ENCODE assay signal across 8 cellular contexts in the genomic region with DNA sequence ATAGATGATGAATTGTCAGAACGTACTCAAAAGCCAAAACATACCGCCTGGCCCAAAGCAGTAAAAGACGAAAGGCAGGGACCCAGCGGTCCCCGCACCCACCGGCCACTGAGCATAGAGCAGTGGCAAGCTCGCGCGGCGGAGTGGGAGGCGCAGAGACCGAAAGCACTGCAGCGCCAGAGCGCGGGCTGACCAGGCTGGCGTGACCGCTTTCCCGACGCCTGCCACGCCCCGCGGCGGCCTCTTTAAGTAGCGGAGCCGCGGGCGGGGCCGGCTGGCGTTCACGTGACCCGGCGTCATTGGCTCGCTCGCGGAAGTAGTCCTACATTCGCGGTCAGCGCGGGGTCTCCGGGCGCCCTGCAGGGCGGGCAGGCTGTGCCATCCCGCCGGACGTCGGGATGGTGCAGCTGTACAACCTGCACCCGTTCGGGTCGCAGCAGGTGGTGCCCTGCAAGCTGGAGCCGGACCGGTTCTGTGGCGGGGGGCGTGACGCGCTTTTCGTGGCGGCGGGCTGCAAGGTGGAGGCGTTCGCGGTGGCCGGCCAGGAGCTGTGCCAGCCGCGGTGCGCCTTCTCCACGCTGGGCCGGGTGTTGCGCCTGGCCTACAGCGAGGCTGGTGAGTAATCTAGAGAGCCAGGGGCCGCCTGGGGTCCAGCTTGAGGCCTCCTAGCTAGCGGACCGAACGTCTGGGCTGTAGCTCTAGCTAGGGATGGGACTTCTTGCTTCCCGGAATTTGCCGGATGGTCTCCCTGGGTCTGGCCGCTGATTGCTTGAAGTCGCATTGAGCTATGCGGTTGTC. TPM values are rescaled to one million over a fixed set of nuclear protein-coding genes. Genes with fewer than 3 reads are reported as not detected.
DNase-seq lines count a peak whose midpoint lies in the region; TF ChIP-seq lines count a peak whose summit lies in the region.

A gene with protein sequence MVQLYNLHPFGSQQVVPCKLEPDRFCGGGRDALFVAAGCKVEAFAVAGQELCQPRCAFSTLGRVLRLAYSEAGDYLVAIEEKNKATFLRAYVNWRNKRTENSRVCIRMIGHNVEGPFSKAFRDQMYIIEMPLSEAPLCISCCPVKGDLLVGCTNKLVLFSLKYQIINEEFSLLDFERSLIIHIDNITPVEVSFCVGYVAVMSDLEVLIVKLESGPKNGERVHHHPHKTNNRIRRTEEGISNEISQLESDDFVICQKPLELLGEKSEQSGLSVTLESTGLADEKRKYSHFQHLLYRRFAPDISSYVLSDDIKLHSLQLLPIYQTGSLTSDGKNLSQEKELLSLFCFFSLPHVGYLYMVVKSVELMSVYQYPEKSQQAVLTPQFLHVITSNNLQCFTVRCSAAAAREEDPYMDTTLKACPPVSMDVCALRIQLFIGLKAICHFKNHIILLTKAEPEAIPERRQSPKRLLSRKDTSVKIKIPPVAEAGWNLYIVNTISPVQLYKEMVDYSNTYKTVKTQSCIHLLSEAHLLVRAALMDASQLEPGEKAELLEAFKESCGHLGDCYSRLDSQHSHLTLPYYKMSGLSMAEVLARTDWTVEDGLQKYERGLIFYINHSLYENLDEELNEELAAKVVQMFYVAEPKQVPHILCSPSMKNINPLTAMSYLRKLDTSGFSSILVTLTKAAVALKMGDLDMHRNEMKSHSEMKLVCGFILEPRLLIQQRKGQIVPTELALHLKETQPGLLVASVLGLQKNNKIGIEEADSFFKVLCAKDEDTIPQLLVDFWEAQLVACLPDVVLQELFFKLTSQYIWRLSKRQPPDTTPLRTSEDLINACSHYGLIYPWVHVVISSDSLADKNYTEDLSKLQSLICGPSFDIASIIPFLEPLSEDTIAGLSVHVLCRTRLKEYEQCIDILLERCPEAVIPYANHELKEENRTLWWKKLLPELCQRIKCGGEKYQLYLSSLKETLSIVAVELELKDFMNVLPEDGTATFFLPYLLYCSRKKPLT (plus strand): TSS at position 313 of the 798 bp plus-strand sequence. CDS start 86 bp downstream, at position 399.

- no peaks in the 10 kb centered on the region for H3K27me3 Mint-ChIP-seq in nephron (ENCODE audit: low read depth)
- peaks cover 6% of the 10 kb centered on the region for H3K27me3 Mint-ChIP-seq in stimulated activated naive CD8-positive, alpha-beta T cell treated with anti-CD3 and anti-CD28 coated beads, Interleukin-15, Interleukin-2, amounts not matched to agents 100 ng/mL and 50 ng/mL, for 24 hours

- H3K27ac Mint-ChIP-seq in nephron = peak within 1 kb of the TSS; percentile 77 to 95 (median 91)
- peak within 1 kb of the TSS; percentile 84 for H3K27ac Mint-ChIP-seq in stimulated activated naive CD8-positive, alpha-beta T cell treated with anti-CD3 and anti-CD28 coated beads, Interleukin-15, Interleukin-2, amounts not matched to agents 100 ng/mL and 50 ng/mL, for 24 hours

- no peak for TF ChIP-seq CTCF in fibroblast of pulmonary artery (IDR thresholded peaks at IDR 0.05; ENCODE audit: low read length, missing control alignments)
- no peak for TF ChIP-seq CTCF in nephron (IDR thresholded peaks at IDR 0.05; ENCODE audit: unreplicated experiment in 3 of 3)

- H3K4me3 Mint-ChIP-seq in nephron = peak within 1 kb of the TSS; percentile 91 to 99 (median 97)
- peak within 1 kb of the TSS; percentile 90 for H3K4me3 Mint-ChIP-seq in stimulated activated naive CD8-positive, alpha-beta T cell treated with anti-CD3 and anti-CD28 coated beads, Interleukin-15, Interleukin-2, amounts not matched to agents 100 ng/mL and 50 ng/mL, for 24 hours

- no peaks in the 10 kb centered on the region for H3K36me3 ChIP-seq in HAP-1 (replicated peaks)

- H3K9me3 ChIP-seq in HAP-1 = no peaks in the 10 kb centered on the region

- TF ChIP-seq POLR2A in Raji (IDR thresholded peaks at IDR 0.05; ENCODE audit: insufficient read depth, low read depth, low read length) = peak; percentile 91

- DNase-seq in G401 (ENCODE audit: low spot score) (peak; percentile 90), HAP-1 (ENCODE audit: low spot score in 2 of 2) (peak; percentile 88 to 91), M059J (ENCODE audit: low read depth) (peak; percentile 94), fibroblast of pulmonary artery (ENCODE audit: low read depth) (peak; percentile 87)
- peak; percentile 73 for DNase-seq in activated T-helper 9 cell treated with anti-CD3 and anti-CD28 coated beads, Interleukin-2, amount 50 U/mL, for 16 hours (ENCODE audit: low read depth)

- in situ Hi-C loops in G401 (cut with HindIII; ENCODE audit: low sequenced_read_pairs) = no loop called here
- in situ Hi-C loops in HAP-1 (cut with MboI; ENCODE audit: low sequenced_read_pairs) = no loop called here

- peaks cover 4% of the 10 kb centered on the region for H3K36me3 Mint-ChIP-seq in nephron (ENCODE audit: low read depth)
- H3K36me3 Mint-ChIP-seq in stimulated activated naive CD8-positive, alpha-beta T cell treated with anti-CD3 and anti-CD28 coated beads, Interleukin-15, Interleukin-2, amounts not matched to agents 100 ng/mL and 50 ng/mL, for 24 hours (ENCODE audit: low read depth) = peaks cover 10% of the 10 kb centered on the region

- no peaks in the 10 kb centered on the region for H3K9me3 Mint-ChIP-seq in nephron
- no peaks in the 10 kb centered on the region for H3K9me3 Mint-ChIP-seq in stimulated activated naive CD8-positive, alpha-beta T cell treated with anti-CD3 and anti-CD28 coated beads, Interleukin-15, Interleukin-2, amounts not matched to agents 100 ng/mL and 50 ng/mL, for 24 hours

- H3K4me1 ChIP-seq in HAP-1 = peaks cover 9% of the 10 kb centered on the region; the same call in 1 of the 2 replicates

- no peaks in the 10 kb centered on the region for H3K27me3 ChIP-seq in HAP-1 (ENCODE audit: low read depth)

- peak within 1 kb of the TSS; percentile 77 for H3K4me3 ChIP-seq in HAP-1
- H3K4me3 ChIP-seq in fibroblast of pulmonary artery (replicated peaks; ENCODE audit: low read depth, low read length) = peak within 1 kb of the TSS; percentile 87

- peaks cover 27% of the 10 kb centered on the region for H3K4me1 Mint-ChIP-seq in nephron
- H3K4me1 Mint-ChIP-seq in stimulated activated naive CD8-positive, alpha-beta T cell treated with anti-CD3 and anti-CD28 coated beads, Interleukin-15, Interleukin-2, amounts not matched to agents 100 ng/mL and 50 ng/mL, for 24 hours (ENCODE audit: low read depth) = peaks cover 47% of the 10 kb centered on the region

RNA-seq across cellular contexts. Expression of the gene that starts here (rescaled TPM):
- 110 and 126 TPM in 2 replicates for total RNA-seq in G401 (2014; rRNA removed; shearing (Covaris generic))
- total RNA-seq in M059J (2014; rRNA removed; shearing (Covaris generic)) = 55.7 and 62.2 TPM in 2 replicates

Comparison
In these comparisons a context has a peak if more than half of its experiments do, and no peak if none do; other contexts are left out.
1. Peak in every context shown above with its lines: DNase-seq and H3K4me3 ChIP-seq.